8 cellular contexts compared by ENCODE assay signal in genomic region chr18:59783138-59783537, GRCh38.
A peak's percentile ranks its signal among the peaks of the same experiment; 100 is the strongest.
DNase-seq lines count a peak whose midpoint lies in the region; ATAC-seq and TF ChIP-seq lines count a peak whose summit lies in the region.

No MANE protein-coding gene starts in this region.

- peaks cover 75% of the 10 kb centered on the region for H3K27me3 Mint-ChIP-seq in mesothelial cell of epicardium (ENCODE audit: low read depth)

- H3K4me3 ChIP-seq in cardiac muscle cell: no peak overlapping the region
- H3K4me3 ChIP-seq in KMS-11 (IDR thresholded peaks at IDR 0.05; ENCODE audit: insufficient read depth, low read depth, low read length): no peak overlapping the region

- no peak overlapping the region for H3K27ac Mint-ChIP-seq in mesothelial cell of epicardium

- intact Hi-C loops in cardiac septum (cut with DNase I): no loop called here

- H3K9me3 ChIP-seq in cardiac muscle cell (ENCODE audit: low read depth): no peaks in the 10 kb centered on the region

- no peaks in the 10 kb centered on the region for H3K9me3 Mint-ChIP-seq in mesothelial cell of epicardium

- H3K27ac ChIP-seq in cardiac muscle cell (no peak overlapping the region), KMS-11 (no peak overlapping the region)

- H3K4me1 ChIP-seq in cardiac muscle cell (ENCODE audit: low read depth) (no peaks in the 10 kb centered on the region), KMS-11 (ENCODE audit: low read depth, poor library complexity, severe bottlenecking) (no peaks in the 10 kb centered on the region)

- H3K4me2 ChIP-seq in KMS-11: no peak overlapping the region

- H3K36me3 Mint-ChIP-seq in mesothelial cell of epicardium: no peaks in the 10 kb centered on the region

- H2AFZ ChIP-seq in KMS-11 (ENCODE audit: low read depth): peak overlapping the region; percentile 5; the same call in 1 of the 2 replicates

- H3K9ac ChIP-seq in KMS-11: no peak overlapping the region

- peaks cover 11% of the 10 kb centered on the region for H3K4me1 Mint-ChIP-seq in mesothelial cell of epicardium

- H3K4me3 Mint-ChIP-seq in mesothelial cell of epicardium: no peak overlapping the region

- DNase-seq in cardiac muscle cell (ENCODE audit: low read depth in 1 of 2, low spot score in 1 of 2) (peak; percentile 59 to 84), cardiac septum (ENCODE audit: low spot score) (no peak), SK-MEL-5 (ENCODE audit: low read depth, low spot score) (peak; percentile 77), glomerular endothelial cell (ENCODE audit: extremely low read depth, low read depth, low spot score) (peak; percentile 10), stromal cell of bone marrow (ENCODE audit: low read depth) (peak; percentile 54), mesothelial cell of epicardium (ENCODE audit: low spot score in 2 of 2, unreplicated experiment in 2 of 2) (no peak)

- in situ Hi-C loops in SK-MEL-5 (cut with HindIII; ENCODE audit: low pct_unique_long_range_greater_than_20kb, low sequenced_read_pairs): no loop called here

- peak; percentile 73 for TF ChIP-seq CTCF in cardiac muscle cell (IDR thresholded peaks at IDR 0.05; ENCODE audit: low read depth, low read length)
- peak; percentile 93 for TF ChIP-seq CTCF in KMS-11 (conservative IDR thresholded peaks at IDR 0.05; ENCODE audit: low read depth, low read length)
- TF ChIP-seq CTCF in mesothelial cell of epicardium (IDR thresholded peaks at IDR 0.05; ENCODE audit: unreplicated experiment): no peak

- ATAC-seq in GM21825 (IDR thresholded peaks at IDR 0.05; ENCODE audit: unreplicated experiment): peak; percentile 77

- H3K36me3 ChIP-seq in cardiac muscle cell: no peaks in the 10 kb centered on the region
- no peaks in the 10 kb centered on the region for H3K36me3 ChIP-seq in KMS-11 (ENCODE audit: insufficient read depth)

- no peaks in the 10 kb centered on the region for H4K20me1 ChIP-seq in KMS-11 (ENCODE audit: insufficient read depth)

- H3K79me2 ChIP-seq in KMS-11 (ENCODE audit: insufficient read depth, low read depth): no peaks in the 10 kb centered on the region

- H3K27me3 ChIP-seq in cardiac muscle cell (peaks cover 5% of the 10 kb centered on the region), KMS-11 (ENCODE audit: insufficient read depth, low read depth) (no peaks in the 10 kb centered on the region)

Comparison
In these comparisons a context has a peak if more than half of its experiments do, and no peak if none do; other contexts are left out.
1. DNase-seq: peak in cardiac muscle cell (2 of 2), SK-MEL-5 (single experiment), glomerular endothelial cell (single experiment) and stromal cell of bone marrow (single experiment); none in cardiac septum (single experiment) and mesothelial cell of epicardium (0 of 2).